Comparison of ENCODE assay signal across 1 cellular context in genomic region chr7:149873074-149873967, GRCh38.
TF ChIP-seq lines count a peak whose summit lies in the region.

No MANE protein-coding gene starts in this region.

TF ChIP-seq in K562, 482 proteins besides CTCF, POLR2A, EP300 and RAD21 (continued from another document and continues in another):
- TF ChIP-seq MLLT1 (IDR thresholded peaks at IDR 0.05): no peak
- no peak for TF ChIP-seq MYNN (IDR thresholded peaks at IDR 0.05)
- no peak for TF ChIP-seq MYNN (CRISPR knock-in tag; IDR thresholded peaks at IDR 0.05)
- no peak for TF ChIP-seq TAF15 (IDR thresholded peaks at IDR 0.05; ENCODE audit: low read depth, low read length)
- no peak for TF ChIP-seq CGGBP1 (CRISPR knock-in tag; IDR thresholded peaks at IDR 0.05)
- no peak for TF ChIP-seq ELK1 (CRISPR knock-in tag; IDR thresholded peaks at IDR 0.05)
- TF ChIP-seq ID3 (CRISPR knock-in tag; IDR thresholded peaks at IDR 0.05): no peak
- TF ChIP-seq ID3 (tag; IDR thresholded peaks at IDR 0.05): peak; percentile 89
- TF ChIP-seq KAT7 (CRISPR knock-in tag; IDR thresholded peaks at IDR 0.05; ENCODE audit: borderline replicate concordance): 0 out of 2 replicates have a peak, but pooled peaks have one; percentile 53
- TF ChIP-seq REST (CRISPR knock-in tag; IDR thresholded peaks at IDR 0.05; ENCODE audit: low read depth): peak; percentile 27; the same call in 1 of the 2 replicates
- no peak for TF ChIP-seq ZZZ3 (IDR thresholded peaks at IDR 0.05)
- no peak for TF ChIP-seq NFE2 (IDR thresholded peaks at IDR 0.05; ENCODE audit: low read depth)
- TF ChIP-seq THRB (CRISPR knock-in tag; conservative IDR thresholded peaks at IDR 0.05): no peak
- peak; percentile 93 for TF ChIP-seq PRDM10 (IDR thresholded peaks at IDR 0.05; ENCODE audit: partially characterized antibody)
- TF ChIP-seq LARP7 (IDR thresholded peaks at IDR 0.05): no peak
- peak; percentile 99 for TF ChIP-seq MEIS2 (IDR thresholded peaks at IDR 0.05; ENCODE audit: partially characterized antibody)
- no peak for TF ChIP-seq TOE1 (IDR thresholded peaks at IDR 0.05; ENCODE audit: borderline replicate concordance)
- TF ChIP-seq TOE1 (CRISPR knock-in tag; IDR thresholded peaks at IDR 0.05; ENCODE audit: borderline replicate concordance, low read depth): no peak
- TF ChIP-seq RNF219 (CRISPR knock-in tag; IDR thresholded peaks at IDR 0.05): no peak
- peak; percentile 80; the same call in 1 of the 2 replicates for TF ChIP-seq ZNF165 (CRISPR knock-in tag; IDR thresholded peaks at IDR 0.05; ENCODE audit: borderline replicate concordance)
- no peak for TF ChIP-seq TRIM24 (IDR thresholded peaks at IDR 0.05)
- TF ChIP-seq NR2C2 (CRISPR knock-in tag; IDR thresholded peaks at IDR 0.05): 0 out of 2 replicates have a peak, but pooled peaks have one; percentile 40
- peak; percentile 45; the same call in 1 of the 2 replicates for TF ChIP-seq NR2C2 (tag; IDR thresholded peaks at IDR 0.05)
- TF ChIP-seq E2F4 (CRISPR knock-in tag; IDR thresholded peaks at IDR 0.05; ENCODE audit: low read depth): peak; percentile 62
- TF ChIP-seq HDAC2 (IDR thresholded peaks at IDR 0.05): no peak
- TF ChIP-seq KLF6 (CRISPR knock-in tag; IDR thresholded peaks at IDR 0.05; ENCODE audit: borderline replicate concordance): no peak
- TF ChIP-seq MYBL2 (IDR thresholded peaks at IDR 0.05; ENCODE audit: low read depth): no peak
- TF ChIP-seq MYBL2 (CRISPR knock-in tag; IDR thresholded peaks at IDR 0.05; ENCODE audit: borderline replicate concordance): no peak
- TF ChIP-seq PYGO2 (tag; IDR thresholded peaks at IDR 0.05): 0 out of 2 replicates have a peak, but pooled peaks have one; percentile 25
- no peak for TF ChIP-seq ZNF444 (CRISPR knock-in tag; IDR thresholded peaks at IDR 0.05)
- TF ChIP-seq ETV6 (IDR thresholded peaks at IDR 0.05; ENCODE audit: borderline replicate concordance in 1 of 2, low read depth in 2 of 2, low read length in 1 of 2): no peak
- no peak for TF ChIP-seq ETV6 (CRISPR knock-in tag; IDR thresholded peaks at IDR 0.05; ENCODE audit: borderline replicate concordance)
- TF ChIP-seq FOXA1 (IDR thresholded peaks at IDR 0.05; ENCODE audit: borderline replicate concordance): no peak
- TF ChIP-seq ZNF23 (CRISPR knock-in tag; IDR thresholded peaks at IDR 0.05): no peak
- TF ChIP-seq ETS1 (conservative IDR thresholded peaks at IDR 0.05; ENCODE audit: control insufficient read depth, low read depth, low read length): no peak; the same call in 1 of the 2 replicates
- no peak for TF ChIP-seq ZNF778 (CRISPR knock-in tag; IDR thresholded peaks at IDR 0.05)
- TF ChIP-seq ARHGAP35 (IDR thresholded peaks at IDR 0.05; ENCODE audit: partially characterized antibody): no peak
- TF ChIP-seq NUFIP1 (IDR thresholded peaks at IDR 0.05; ENCODE audit: partially characterized antibody): no peak
- TF ChIP-seq TRIM28 (IDR thresholded peaks at IDR 0.05): no peak; the same call in 1 of the 2 replicates
- no peak for TF ChIP-seq ZNF212 (CRISPR knock-in tag; IDR thresholded peaks at IDR 0.05)
- TF ChIP-seq BCL6 (CRISPR knock-in tag; IDR thresholded peaks at IDR 0.05): no peak
- TF ChIP-seq HDAC8 (tag; IDR thresholded peaks at IDR 0.05): 0 out of 2 replicates have a peak, but pooled peaks have one; percentile 68
- TF ChIP-seq ARID1B (IDR thresholded peaks at IDR 0.05): no peak
- TF ChIP-seq ATF4 (CRISPR knock-in tag; IDR thresholded peaks at IDR 0.05): no peak
- TF ChIP-seq MAFK (IDR thresholded peaks at IDR 0.05; ENCODE audit: low read length): no peak
- no peak for TF ChIP-seq ZNF133 (CRISPR knock-in tag; IDR thresholded peaks at IDR 0.05)
- peak; percentile 99 for TF ChIP-seq ZBTB2 (IDR thresholded peaks at IDR 0.05)
- no peak for TF ChIP-seq ZBTB17 (CRISPR knock-in tag; IDR thresholded peaks at IDR 0.05)
